In genomic region chr1:101995984-101996731, GRCh38 we compare ENCODE assay signal across 15 cellular contexts. TPM values are rescaled to one million over a fixed set of nuclear protein-coding genes. Genes with fewer than 3 reads are reported as not detected.
DNase-seq lines count a peak whose midpoint lies in the region; ATAC-seq and TF ChIP-seq lines count a peak whose summit lies in the region.
"Had no signal": no experiment of that assay in that cellular context is flagged by ENCODE, and none has a peak within 500 bp of the region (broad histone marks: within the 10 kb centered on the region; RNA-seq: fewer than 3 reads in every experiment).

No MANE protein-coding gene starts in this region.

- CTCF ChIA-PET in HEK293T (lab: Yijun Ruan, JAX) (no interaction called here), PC-3 (lab: Charles Lee) (no interaction called here)

- ATAC-seq in PC-3, result no peak
- ATAC-seq: HCT116 had no signal

- intact Hi-C loops in PC-3 (cut with micrococcal nuclease), result loop anchor here (10.0 kb wide), 1 partner anchor 199 kb away; no protein-coding TSS in a partner anchor

- H3K36me3 ChIP-seq in SK-N-MC (ENCODE audit: insufficient read depth, low read length) (no peaks in the 10 kb centered on the region), PC-3 (ENCODE audit: low read depth, low read length) (no peaks in the 10 kb centered on the region)

- no peaks in the 10 kb centered on the region for H3K9me3 ChIP-seq in SK-N-MC (ENCODE audit: low read depth, low read length)
- no peaks in the 10 kb centered on the region for H3K9me3 ChIP-seq in PC-3 (ENCODE audit: low read length)

- no peaks in the 10 kb centered on the region for H3K4me1 ChIP-seq in PC-3 (ENCODE audit: insufficient read depth, low read length)
- H3K4me1 ChIP-seq: foreskin keratinocyte had no signal

- POLR2A ChIA-PET in HEK293T (lab: Yijun Ruan, JAX) (no interaction called here), PC-3 (lab: Charles Lee; ENCODE audit: unreplicated experiment) (no interaction called here)

- no peaks in the 10 kb centered on the region for H3K9me2 ChIP-seq in PC-3 (replicated peaks; ENCODE audit: low read length)

- DNase-seq in Ammon's horn (ENCODE audit: low spot score) (peak; percentile 13), HEK293T (ENCODE audit: extremely low spot score) (peak; percentile 7), SK-N-MC (ENCODE audit: low read depth, low spot score) (no peak), iPS-NIHi7 (ENCODE audit: extremely low spot score) (peak; percentile 17), NCI-H2171 treated with DMSO at 0.1 percent for 48 hours (lab: John Stamatoyannopoulos, UW) (no peak), NCI-H2029 treated with DMSO at 0.1 percent for 48 hours (lab: John Stamatoyannopoulos, UW) (no peak), PC-3 (no peak)
- no peak for DNase-seq in central memory CD4-positive, alpha-beta T cell
- DNase-seq: activated naive CD4-positive, alpha-beta T cell treated with anti-CD3 and anti-CD28 coated beads for 36 hours; NK-92 treated with Interleukin-12 subunit alpha and Interleukin-12 subunit beta, amount 100 ng/mL, for 24 hours had no signal

- H3F3A ChIP-seq in PC-3 (ENCODE audit: low read length, unreplicated experiment), result no peaks in the 10 kb centered on the region

- H3K79me2 ChIP-seq in PC-3 (ENCODE audit: low read length), result no peaks in the 10 kb centered on the region

- peak overlapping the region; percentile 12 for H3K9ac ChIP-seq in SK-N-MC (ENCODE audit: insufficient read length)
- H3K9ac ChIP-seq in PC-3 (ENCODE audit: low read length), result no peak overlapping the region

- H3K4me2 ChIP-seq in PC-3 (ENCODE audit: low read length), result no peak overlapping the region

- no peak overlapping the region for H2AFZ ChIP-seq in PC-3 (ENCODE audit: low read length)

- no peaks in the 10 kb centered on the region for H4K20me1 ChIP-seq in PC-3 (ENCODE audit: low read length)

- TF ChIP-seq CTCF in PC-3 (conservative IDR thresholded peaks at IDR 0.05; ENCODE audit: low read depth, low read length), result no peak

- peaks cover 31% of the 10 kb centered on the region for H3K27me3 ChIP-seq in PC-3 (ENCODE audit: low read length)

- H3K4me3 ChIP-seq in SK-N-MC (peak overlapping the region; percentile 76), PC-3 (ENCODE audit: low read length) (no peak overlapping the region)
- H3K4me3 ChIP-seq: coronary artery had no signal

- H3K27ac ChIP-seq in SK-N-MC (no peak overlapping the region), PC-3 (ENCODE audit: low read length) (no peak overlapping the region)
- H3K27ac ChIP-seq: coronary artery, foreskin keratinocyte had no signal

- BruUV-seq in PC-3 (replicated peaks; lab: Mats Ljungman, UMichigan), result no TSS peak

TF ChIP-seq in HEK293T, 16 proteins besides CTCF, POLR2A, EP300 and RAD21:
- no peak for TF ChIP-seq ELF4 (IDR thresholded peaks at IDR 0.05)
- no peak for TF ChIP-seq FOXM1 (IDR thresholded peaks at IDR 0.05; ENCODE audit: borderline replicate concordance)
- no peak for TF ChIP-seq SP1 (IDR thresholded peaks at IDR 0.05)
- no peak for TF ChIP-seq TARDBP (IDR thresholded peaks at IDR 0.05)
- TF ChIP-seq SUZ12 (IDR thresholded peaks at IDR 0.05), result no peak

RNA-seq across cellular contexts. Expression of gene OLFM3, which starts 0.6 kb away (rescaled TPM):
- not detected in 2 replicates for total RNA-seq in PC-3 (2014; rRNA removed)
- total RNA-seq: activated CD8-positive, alpha-beta T cell treated with anti-CD3 and anti-CD28 coated beads for 36 hours; activated naive CD4-positive, alpha-beta T cell treated with anti-CD3 and anti-CD28 coated beads for 36 hours; foreskin keratinocyte; lung microvascular endothelial cell had no signal

Comparison
In these comparisons a context has a peak if more than half of its experiments do, and no peak if none do; other contexts are left out.
1. DNase-seq: peak in Ammon's horn (single experiment), HEK293T (single experiment) and iPS-NIHi7 (single experiment); none in SK-N-MC (single experiment), NCI-H2171 treated with DMSO at 0.1 percent for 48 hours (single experiment), NCI-H2029 treated with DMSO at 0.1 percent for 48 hours (single experiment), central memory CD4-positive, alpha-beta T cell (single experiment) and PC-3 (single experiment).